ENCODE assay signal across 15 cellular contexts in genomic region chr16:56822966-56823739, GRCh38. TPM values are rescaled to one million over a fixed set of nuclear protein-coding genes. Genes with fewer than 3 reads are reported as not detected.
"Had no signal": no experiment of that assay in that cellular context is flagged by ENCODE, and none has a peak within 500 bp of the region (broad histone marks: within the 10 kb centered on the region; RNA-seq: fewer than 3 reads in every experiment).

No MANE protein-coding gene starts in this region.

- H3K4me3 ChIP-seq: breast epithelium, hepatocyte, left ventricle myocardium inferior, psoas muscle, right lobe of liver had no signal

- H3K27me3 ChIP-seq: breast epithelium, hepatocyte, right lobe of liver had no signal

- ATAC-seq: activated naive CD8-positive, alpha-beta T cell treated with anti-CD3 and anti-CD28 coated beads, Interleukin-2, amount 50 U/mL, for 24 hours; activated T-helper 17 cell treated with anti-CD3 and anti-CD28 coated beads, Interleukin-2, amount 50 U/mL, for 72 hours; esophagus mucosa; natural killer cell treated with Interleukin-12 subunit alpha and Interleukin-12 subunit beta and Interleukin-15 and Interleukin-18, amount 100 ng/mL, for 72 hours; psoas muscle; right lobe of liver had no signal

- H3K27ac ChIP-seq: breast epithelium, hepatocyte, left ventricle myocardium inferior, psoas muscle, right lobe of liver had no signal

- DNase-seq: activated CD4-positive, alpha-beta T cell treated with anti-CD3 and anti-CD28 coated beads, Interleukin-2, amount 10 ng/mL, durations not matched to agents 7 days and 5 days; activated CD8-positive, alpha-beta memory T cell treated with anti-CD3 and anti-CD28 coated beads for 24 hours; activated naive CD4-positive, alpha-beta T cell treated with Interleukin-2 at 50 U/mL for 16 hours; activated naive CD8-positive, alpha-beta T cell treated with anti-CD3 and anti-CD28 coated beads, Interleukin-2, amount 50 U/mL, for 24 hours; aorta; left ventricle myocardium inferior; mesendoderm; occipital lobe; psoas muscle; right lobe of liver had no signal

- H3K9me3 ChIP-seq: breast epithelium, left ventricle myocardium inferior, psoas muscle, right lobe of liver had no signal

- H3K4me1 ChIP-seq: breast epithelium, left ventricle myocardium inferior, psoas muscle, right lobe of liver had no signal

- H3K36me3 ChIP-seq: breast epithelium, right lobe of liver had no signal

RNA-seq across cellular contexts. Expression of gene SLC12A3, which starts 41.9 kb away (rescaled TPM):
- polyA plus RNA-seq: aorta, hepatocyte had no signal
